ENCODE assay signal across 21 cellular contexts in genomic region chr2:106781196-106781595, GRCh38.
"Had no signal": no experiment of that assay in that cellular context is flagged by ENCODE, and none has a peak within 500 bp of the region (broad histone marks: within the 10 kb centered on the region; RNA-seq: fewer than 3 reads in every experiment).

No MANE protein-coding gene starts in this region.

- H3K36me3 ChIP-seq: gastroesophageal sphincter, heart right ventricle, prostate gland, spleen, vagina had no signal

- H3K9me3 ChIP-seq: prostate gland, vagina had no signal

- ATAC-seq: esophagus mucosa; foreskin keratinocyte; gastroesophageal sphincter; heart right ventricle; left colon; naive thymus-derived CD4-positive, alpha-beta T cell; right cardiac atrium; stimulated activated memory B cell treated with anti-CD40 and anti-IgM and Interleukin-4, amounts not matched to agents 10 μg/mL and 1 μg/mL and 100 μg/mL, for 72 hours had no signal

- H3K4me3 ChIP-seq: dorsolateral prefrontal cortex, gastroesophageal sphincter, heart right ventricle, prostate gland, skin epidermis, spleen, vagina had no signal

- H3K27me3 ChIP-seq: dorsolateral prefrontal cortex, foreskin keratinocyte, gastroesophageal sphincter, heart right ventricle, spleen, vagina had no signal

- H3K27ac ChIP-seq: dorsolateral prefrontal cortex, foreskin keratinocyte, gastroesophageal sphincter, heart right ventricle, prostate gland, skin epidermis, spleen, vagina had no signal

- H3K4me1 ChIP-seq: foreskin keratinocyte, gastroesophageal sphincter, prostate gland, spleen, vagina had no signal

- DNase-seq: central memory CD4-positive, alpha-beta T cell; dorsolateral prefrontal cortex; effector CD4-positive, alpha-beta T cell; foreskin keratinocyte; glutamatergic neuron; heart right ventricle; hippocampal formation; left colon; mesenchymal stem cell; midbrain; naive thymus-derived CD4-positive, alpha-beta T cell; right cardiac atrium; spleen; stimulated activated CD4-positive, alpha-beta T cell treated with anti-CD3 and anti-CD28 coated beads, Interleukin-4, amount 100 ng/mL, for 4 hours; trophoblast cell had no signal
